In the genomic region with DNA sequence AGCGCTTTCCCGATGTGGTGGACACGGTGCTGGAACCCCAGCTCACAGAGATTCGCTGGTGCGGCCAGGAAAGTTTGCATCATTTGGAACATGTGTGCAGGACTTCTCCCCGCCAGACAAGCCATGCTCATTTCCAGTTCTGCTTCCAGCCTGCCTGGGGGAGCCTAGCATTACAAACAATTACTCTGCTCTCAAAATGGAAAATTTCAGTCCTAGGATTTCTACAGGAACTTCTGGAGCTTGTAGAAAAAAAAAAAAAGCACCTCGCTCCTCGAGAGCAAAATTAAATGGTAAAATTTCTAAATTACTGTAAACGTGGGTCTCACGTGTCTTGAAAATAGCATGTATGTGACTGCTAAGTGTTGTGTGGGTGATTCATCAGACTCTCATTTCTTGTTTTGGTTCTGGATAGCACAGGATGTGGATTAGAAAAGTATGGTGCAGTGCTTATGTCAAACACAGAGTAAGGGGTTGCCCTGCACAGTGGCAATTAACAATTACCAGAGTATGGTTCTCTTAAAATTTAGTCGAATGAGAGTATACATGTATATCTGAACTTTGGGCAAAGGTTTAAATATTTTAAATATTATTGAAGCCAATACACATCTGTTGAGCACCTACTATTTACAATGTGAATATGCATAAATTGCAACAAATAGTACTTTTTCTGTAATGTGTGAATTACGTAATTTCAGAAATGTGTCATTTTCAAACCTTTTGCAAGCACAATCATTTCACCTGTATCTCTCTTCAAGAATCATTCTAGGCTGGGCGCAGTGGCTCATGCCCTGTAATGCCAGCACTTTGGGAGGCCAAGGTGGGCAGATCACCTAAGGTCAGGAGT, we compare ENCODE assay signal across 9 cellular contexts.
A peak's percentile ranks its signal among the peaks of the same experiment; 100 is the strongest.
DNase-seq lines count a peak whose midpoint lies in the region; ATAC-seq, FAIRE-seq and TF ChIP-seq lines count a peak whose summit lies in the region.
"Had no signal": no experiment of that assay in that cellular context is flagged by ENCODE, and none has a peak within 500 bp of the region (broad histone marks: within the 10 kb centered on the region; RNA-seq: fewer than 3 reads in every experiment).

No MANE protein-coding gene starts in this region.

- H3K9me3 ChIP-seq in psoas muscle, result no peaks in the 10 kb centered on the region

- WGBS in psoas muscle, 3 donors, result 40 to 46% (median 44%) methylated on average over 13 of the region's 13 CpGs

- H3K27ac ChIP-seq in psoas muscle, result no peak overlapping the region

- no peaks in the 10 kb centered on the region for H3K36me3 ChIP-seq in psoas muscle (ENCODE audit: insufficient read depth in 1 of 2, low read depth in 1 of 2)

- peaks cover 0 to 4% (median 1%) of the 10 kb centered on the region in 3 donors for H3K27me3 ChIP-seq in psoas muscle (ENCODE audit: insufficient read depth in 3 of 3, low read length in 2 of 3)

- FAIRE-seq in GM12892 (lab: Jason Lieb, UNC) (peak; percentile 38), GM19239 (lab: Jason Lieb, UNC) (no peak)

- peak in 2 of 4 donors; percentile 57 to 62 for ATAC-seq in psoas muscle

- H3K4me1 ChIP-seq in psoas muscle, result no peaks in the 10 kb centered on the region

- no peak for DNase-seq in GM12892 (ENCODE audit: insufficient read length)
- peak; percentile 72 for DNase-seq in M059J (ENCODE audit: low read depth)
- peak; percentile 51 for DNase-seq in dedifferentiated amniotic fluid mesenchymal stem cell (ENCODE audit: extremely low spot score)
- DNase-seq in psoas muscle, result peak; percentile 61 to 68
- no peak for DNase-seq in GM19239 (ENCODE audit: insufficient read length, low spot score)
- no peak for DNase-seq in cerebellar cortex (ENCODE audit: low spot score)
- no peak for DNase-seq in COLO829 (ENCODE audit: low spot score)
- DNase-seq in activated CD8-positive, alpha-beta memory T cell treated with anti-CD3 and anti-CD28 coated beads, Interleukin-2, amount 50 U/mL, for 4 hours, result no peak
- DNase-seq: activated B cell treated with CpG ODN at 0.5 μM for 24 hours had no signal

- TF ChIP-seq CTCF in psoas muscle (IDR thresholded peaks at IDR 0.05), result no peak

- no peak for TF ChIP-seq POLR2A in GM12892 (IDR thresholded peaks at IDR 0.05; ENCODE audit: low read depth, low read length)

- no peak overlapping the region for H3K4me3 ChIP-seq in psoas muscle

- intact Hi-C loops in psoas muscle (cut with DNase I), result no loop called here

Comparison
In these comparisons a context has a peak if more than half of its experiments do, and no peak if none do; other contexts are left out.
1. DNase-seq: peak in M059J (single experiment), dedifferentiated amniotic fluid mesenchymal stem cell (single experiment) and psoas muscle (2 of 2); none in GM12892 (single experiment), GM19239 (single experiment), cerebellar cortex (single experiment), COLO829 (single experiment) and activated CD8-positive, alpha-beta memory T cell treated with anti-CD3 and anti-CD28 coated beads, Interleukin-2, amount 50 U/mL, for 4 hours (single experiment).